32 cellular contexts compared by ENCODE assay signal in the genomic region with DNA sequence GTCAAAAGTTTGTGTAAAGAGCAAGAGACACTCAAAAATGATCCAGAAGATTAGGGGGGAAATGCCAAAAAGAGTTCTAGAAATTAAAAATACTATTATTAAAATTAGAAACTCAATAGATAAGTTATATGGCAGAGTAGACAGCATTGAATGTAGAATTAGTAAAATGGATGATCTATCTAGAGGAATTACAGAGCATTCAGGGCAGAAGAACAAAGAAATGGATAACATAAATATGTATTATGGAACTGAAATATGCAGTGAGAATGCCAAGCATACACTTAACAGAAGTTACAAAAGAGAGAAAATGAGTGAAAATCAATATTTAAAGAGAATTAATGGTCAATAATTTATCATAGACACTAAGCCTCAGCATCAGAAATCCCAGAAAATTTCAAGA. TPM values are rescaled to one million over a fixed set of nuclear protein-coding genes. Genes with fewer than 3 reads are reported as not detected.
"Had no signal": no experiment of that assay in that cellular context is flagged by ENCODE, and none has a peak within 500 bp of the region (broad histone marks: within the 10 kb centered on the region; RNA-seq: fewer than 3 reads in every experiment).

No MANE protein-coding gene starts in this region.

- H3K36me3 ChIP-seq: stomach, suprapubic skin, thoracic aorta, thyroid gland, tibial nerve, transverse colon, upper lobe of left lung, upper lobe of right lung, vagina had no signal

- DNase-seq: stimulated activated CD4-positive, alpha-beta T cell treated with anti-CD3 and anti-CD28 coated beads, Interleukin-2, amount 100 ng/mL, for 24 hours; stimulated activated CD4-positive, alpha-beta T cell treated with anti-CD3 and anti-CD28 coated beads, Interleukin-2, amount 100 ng/mL, for 48 hours; stimulated activated CD4-positive, alpha-beta T cell treated with anti-CD3 and anti-CD28 coated beads, Interleukin-4, amount 100 ng/mL, for 1 hour; stimulated activated CD4-positive, alpha-beta T cell treated with anti-CD3 and anti-CD28 coated beads, Interleukin-4, amount 100 ng/mL, for 24 hours; stimulated activated CD4-positive, alpha-beta T cell treated with anti-CD3 and anti-CD28 coated beads, Interleukin-4, amount 100 ng/mL, for 4 hours; stimulated activated CD8-positive, alpha-beta memory T cell treated with anti-CD3 and anti-CD28 coated beads, Interleukin-4, amount 100 ng/mL, for 48 hours; stimulated activated naive B cell treated with anti-CD40 and anti-IgM and Interleukin-4, amounts not matched to agents 10 μg/mL and 1 μg/mL and 100 μg/mL, for 72 hours; stimulated activated naive CD4-positive, alpha-beta T cell; stimulated activated naive CD4-positive, alpha-beta T cell treated with Interleukin-2 at 50 U/mL for 16 hours; stimulated activated naive CD8-positive, alpha-beta T cell treated with anti-CD3 and anti-CD28 coated beads, Interleukin-15, amount 100 ng/mL, for 72 hours; stimulated activated naive CD8-positive, alpha-beta T cell treated with anti-CD3 and anti-CD28 coated beads, Interleukin-15, Interleukin-2, amounts not matched to agents 100 U/mL and 50 U/mL, for 24 hours; stomach; substantia nigra; testis; thyroid gland; transverse colon; trophoblast cell; upper lobe of left lung; upper lobe of right lung had no signal

- H3K27ac ChIP-seq: stomach, suprapubic skin, testis, thoracic aorta, thyroid gland, tibial nerve, transverse colon, upper lobe of left lung, upper lobe of right lung, vagina had no signal

- H3K4me3 Mint-ChIP-seq: stimulated activated effector memory CD8-positive, alpha-beta T cell treated with anti-CD3 and anti-CD28 coated beads, Interleukin-12 subunit alpha, Interleukin-12 subunit beta, amount 100 ng/mL, for 72 hours; stimulated activated memory B cell treated with anti-CD40 and anti-IgM and Interleukin-4, amounts not matched to agents 10 μg/mL and 1 μg/mL and 100 μg/mL, for 72 hours; stimulated activated naive B cell treated with anti-CD40 and anti-IgM and Interleukin-4, amounts not matched to agents 10 μg/mL and 1 μg/mL and 100 μg/mL, for 72 hours; stimulated activated naive CD8-positive, alpha-beta T cell treated with anti-CD3 and anti-CD28 coated beads, Interleukin-15, amount 100 ng/mL, for 72 hours; stimulated activated naive CD8-positive, alpha-beta T cell treated with anti-CD3 and anti-CD28 coated beads, Interleukin-15, Interleukin-2, amounts not matched to agents 100 ng/mL and 50 ng/mL, for 24 hours; type B pancreatic cell had no signal

- H3K4me1 ChIP-seq: stomach, suprapubic skin, testis, thyroid gland, tibial nerve, transverse colon, upper lobe of left lung, upper lobe of right lung, vagina had no signal

- ATAC-seq: stimulated activated effector memory CD8-positive, alpha-beta T cell treated with anti-CD3 and anti-CD28 coated beads, Interleukin-12 subunit alpha, Interleukin-12 subunit beta, amount 100 ng/mL, for 72 hours; stimulated activated memory B cell treated with anti-CD40 and anti-IgM and Interleukin-4, amounts not matched to agents 10 μg/mL and 1 μg/mL and 100 μg/mL, for 72 hours; stimulated activated naive B cell treated with anti-CD40 and anti-IgM and Interleukin-4, amounts not matched to agents 10 μg/mL and 1 μg/mL and 100 μg/mL, for 72 hours; stimulated activated naive CD8-positive, alpha-beta T cell treated with anti-CD3 and anti-CD28 coated beads, Interleukin-15, amount 100 ng/mL, for 72 hours; stimulated activated naive CD8-positive, alpha-beta T cell treated with anti-CD3 and anti-CD28 coated beads, Interleukin-15, Interleukin-2, amounts not matched to agents 100 U/mL and 50 U/mL, for 24 hours; upper lobe of right lung had no signal

- H3K4me1 Mint-ChIP-seq: stimulated activated effector memory CD8-positive, alpha-beta T cell treated with anti-CD3 and anti-CD28 coated beads, Interleukin-12 subunit alpha, Interleukin-12 subunit beta, amount 100 ng/mL, for 72 hours; stimulated activated memory B cell treated with anti-CD40 and anti-IgM and Interleukin-4, amounts not matched to agents 10 μg/mL and 1 μg/mL and 100 μg/mL, for 72 hours; stimulated activated naive B cell treated with anti-CD40 and anti-IgM and Interleukin-4, amounts not matched to agents 10 μg/mL and 1 μg/mL and 100 μg/mL, for 72 hours; stimulated activated naive CD8-positive, alpha-beta T cell treated with anti-CD3 and anti-CD28 coated beads, Interleukin-15, amount 100 ng/mL, for 72 hours had no signal

- H3K27ac Mint-ChIP-seq: stimulated activated effector memory CD8-positive, alpha-beta T cell treated with anti-CD3 and anti-CD28 coated beads, Interleukin-12 subunit alpha, Interleukin-12 subunit beta, amount 100 ng/mL, for 72 hours; stimulated activated memory B cell treated with anti-CD40 and anti-IgM and Interleukin-4, amounts not matched to agents 10 μg/mL and 1 μg/mL and 100 μg/mL, for 72 hours; stimulated activated naive B cell treated with anti-CD40 and anti-IgM and Interleukin-4, amounts not matched to agents 10 μg/mL and 1 μg/mL and 100 μg/mL, for 72 hours; stimulated activated naive CD8-positive, alpha-beta T cell treated with anti-CD3 and anti-CD28 coated beads, Interleukin-15, amount 100 ng/mL, for 72 hours; stimulated activated naive CD8-positive, alpha-beta T cell treated with anti-CD3 and anti-CD28 coated beads, Interleukin-15, Interleukin-2, amounts not matched to agents 100 ng/mL and 50 ng/mL, for 24 hours; type B pancreatic cell had no signal

- H3K27me3 ChIP-seq: testis, thyroid gland, tibial nerve, upper lobe of left lung, vagina had no signal

- H3K4me3 ChIP-seq: stomach, suprapubic skin, testis, thoracic aorta, thyroid gland, tibial nerve, transverse colon, upper lobe of left lung, upper lobe of right lung, vagina had no signal

- H3K9me3 ChIP-seq: testis, thyroid gland had no signal

- H3K36me3 Mint-ChIP-seq: stimulated activated effector memory CD8-positive, alpha-beta T cell treated with anti-CD3 and anti-CD28 coated beads, Interleukin-12 subunit alpha, Interleukin-12 subunit beta, amount 100 ng/mL, for 72 hours; stimulated activated naive B cell treated with anti-CD40 and anti-IgM and Interleukin-4, amounts not matched to agents 10 μg/mL and 1 μg/mL and 100 μg/mL, for 72 hours; type B pancreatic cell had no signal

RNA-seq across cellular contexts. Expression of a gene that starts 33.2 kb away (rescaled TPM):
- total RNA-seq: stomach, subcutaneous adipose tissue, suprapubic skin, temporal lobe, thoracic aorta, thyroid gland, transverse colon, upper lobe of left lung, upper lobe of right lung, ureter, urinary bladder, vagina had no signal
- polyA plus RNA-seq: stomach, thymus, urinary bladder had no signal

RNA-seq across cellular contexts. Expression of a gene that starts 53.9 kb away (rescaled TPM):
- total RNA-seq: stomach, subcutaneous adipose tissue, suprapubic skin, temporal lobe, thoracic aorta, tibial nerve, transverse colon, upper lobe of left lung, upper lobe of right lung, ureter, urinary bladder, vagina had no signal
- polyA plus RNA-seq: stomach, urinary bladder had no signal

RNA-seq across cellular contexts. Expression of a gene that starts 56.3 kb away (rescaled TPM):
- total RNA-seq: stomach, subcutaneous adipose tissue, suprapubic skin, temporal lobe, testis, thoracic aorta, thyroid gland, transverse colon, upper lobe of left lung, upper lobe of right lung, ureter, urinary bladder, vagina had no signal
- polyA plus RNA-seq: stomach, thymus, urinary bladder had no signal
